10 cellular contexts compared by ENCODE assay signal in the genomic region with DNA sequence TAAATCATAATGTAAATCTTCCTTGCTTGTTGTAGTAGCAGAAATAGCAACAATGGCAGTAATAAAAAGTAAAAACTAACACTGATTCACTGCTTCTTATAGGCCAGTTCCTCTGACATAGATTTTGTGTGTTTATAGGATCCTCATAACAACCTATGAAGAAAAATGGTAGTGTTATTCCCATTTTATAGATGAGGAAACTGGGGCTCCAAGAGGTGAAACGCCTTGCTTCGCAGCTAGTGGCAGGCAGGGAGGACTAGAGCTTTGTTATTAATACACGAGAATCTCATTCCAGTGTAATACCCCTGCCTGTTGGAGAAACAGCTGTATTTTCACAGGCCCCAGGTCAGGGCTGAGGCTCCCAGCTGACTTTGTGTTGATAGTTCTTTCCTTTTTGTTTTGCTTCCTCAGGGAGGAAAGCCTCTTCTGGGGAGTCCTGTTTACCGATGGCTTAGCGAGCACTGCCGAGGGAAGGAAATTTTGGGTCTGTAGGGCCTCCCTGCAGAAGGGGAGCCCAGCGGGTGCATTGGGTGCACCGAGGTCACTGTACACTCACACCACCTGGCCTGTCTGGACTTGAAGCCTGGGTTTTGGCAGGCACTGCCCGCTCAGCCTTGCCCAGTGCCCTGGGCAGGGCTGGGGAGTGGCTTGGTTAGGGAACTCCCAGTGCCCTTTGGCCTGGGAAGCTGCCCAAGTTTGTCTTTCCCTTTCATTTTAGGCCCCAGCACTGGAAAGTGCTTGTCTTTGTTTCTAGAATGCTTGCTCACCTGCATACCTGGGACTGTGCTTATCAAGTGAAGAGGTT. TPM values are rescaled to one million over a fixed set of nuclear protein-coding genes. Genes with fewer than 3 reads are reported as not detected.
A peak's percentile ranks its signal among the peaks of the same experiment; 100 is the strongest.
DNase-seq lines count a peak whose midpoint lies in the region; ATAC-seq, FAIRE-seq and TF ChIP-seq lines count a peak whose summit lies in the region.
"Had no signal": no experiment of that assay in that cellular context is flagged by ENCODE, and none has a peak within 500 bp of the region (broad histone marks: within the 10 kb centered on the region; RNA-seq: fewer than 3 reads in every experiment).

No MANE protein-coding gene starts in this region.

- intact Hi-C loops in PC-9 (cut with micrococcal nuclease; ENCODE audit: unreplicated experiment), result loop anchor here (1.0 kb wide), 1 partner anchor 28 kb away; no protein-coding TSS in a partner anchor

- WGBS in A549 (ENCODE audit: missing lambda C conversion rate), result 35% methylated on average over 8 of the region's 9 CpGs
- no CpG with 5 or more reads among the region's 9 CpGs for WGBS in neuronal stem cell (ENCODE audit: extremely low coverage in 2 of 2, insufficient read length in 2 of 2, insufficient replicate concordance in 1 of 2), 2 donors

- H3K27me3 Mint-ChIP-seq in activated T-cell treated with anti-CD3 and anti-CD28 coated beads, Interleukin-2, amount 50 U/mL, for 24 hours, result no peaks in the 10 kb centered on the region

- H3K4me1 ChIP-seq in A549 (peaks cover 39% of the 10 kb centered on the region), PC-9 (replicated peaks; ENCODE audit: insufficient read depth) (peaks cover 60% of the 10 kb centered on the region), foreskin keratinocyte (peaks cover 23% of the 10 kb centered on the region), neuronal stem cell (ENCODE audit: control insufficient read depth in 2 of 2, insufficient read depth in 1 of 2, low read depth in 1 of 2, low read length in 2 of 2) (peaks cover 9 to 11% of the 10 kb centered on the region in 2 donors)

- ATAC-seq in A549, result peak; percentile 64 to 81; a peak in 5 of 6 replicates
- ATAC-seq in foreskin keratinocyte, result peak; percentile 68
- ATAC-seq in HG03520 (IDR thresholded peaks at IDR 0.05; ENCODE audit: unreplicated experiment), result no peak
- ATAC-seq in GM21723 (IDR thresholded peaks at IDR 0.05; ENCODE audit: unreplicated experiment), result no peak

- peak overlapping the region; percentile 73 for H3K18ac ChIP-seq in neuronal stem cell (ENCODE audit: low read length)

- no peak overlapping the region for H3K23ac ChIP-seq in neuronal stem cell (ENCODE audit: low read depth, low read length, poor library complexity)

- H3K9me3 ChIP-seq in A549 (no peaks in the 10 kb centered on the region), PC-9 (ENCODE audit: insufficient read depth, low read depth) (no peaks in the 10 kb centered on the region), neuronal stem cell (replicated peaks in 1 of 2; ENCODE audit: control insufficient read depth in 2 of 2, insufficient read depth in 1 of 2, low read depth in 1 of 2, low read length in 2 of 2) (no peaks in the 10 kb centered on the region)

- H4K91ac ChIP-seq in neuronal stem cell (ENCODE audit: low read depth, low read length, poor library complexity), result no peak overlapping the region

- H3K4me1 Mint-ChIP-seq in activated T-cell treated with anti-CD3 and anti-CD28 coated beads, Interleukin-2, amount 50 U/mL, for 24 hours (ENCODE audit: low read depth), result no peaks in the 10 kb centered on the region

- H3K4me2 ChIP-seq in A549 (peak overlapping the region; percentile 72), PC-9 (peak overlapping the region; percentile 72), neuronal stem cell (ENCODE audit: insufficient read depth, low read length, poor library complexity, severe bottlenecking) (no peak overlapping the region)

- H3K36me3 ChIP-seq in PC-9 (ENCODE audit: low read depth) (no peaks in the 10 kb centered on the region; the same call in none of the 2 replicates), neuronal stem cell (replicated peaks in 1 of 2; ENCODE audit: control insufficient read depth in 2 of 2, insufficient read depth in 2 of 2, low read length in 2 of 2) (peaks cover 2 to 5% of the 10 kb centered on the region in 2 donors)

- peaks cover 59% of the 10 kb centered on the region for H3F3A ChIP-seq in PC-9 (ENCODE audit: insufficient read depth, low read depth)

- POLR2A ChIA-PET in A549 (lab: Yijun Ruan, JAX) (interaction anchor here (0.6 to 1.0 kb wide), 2 partner anchors 26 to 490 kb away, joined by 3 to 4 read pairs; no protein-coding TSS in a partner anchor), PC-9 (lab: Charles Lee; ENCODE audit: unreplicated experiment) (interaction anchor here (0.6 to 0.7 kb wide), 2 partner anchors 58 to 435 kb away, joined by 3 to 10 read pairs; no protein-coding TSS in a partner anchor)

- H3K9me2 ChIP-seq in PC-9 (ENCODE audit: insufficient read depth), result no peaks in the 10 kb centered on the region

- H2BK120ac ChIP-seq in neuronal stem cell (ENCODE audit: low read depth, low read length), result no peak overlapping the region

- 0 out of 2 replicates have a peak, but pooled peaks cover 9% of the 10 kb centered on the region for H4K20me1 ChIP-seq in PC-9 (ENCODE audit: insufficient read depth)

- peaks cover 7% of the 10 kb centered on the region for H3K79me1 ChIP-seq in neuronal stem cell (ENCODE audit: low read depth, low read length)

- H2AK5ac ChIP-seq in neuronal stem cell (ENCODE audit: low read depth, low read length), result peak overlapping the region; percentile 47

- no TSS peak for BruUV-seq in PC-9 (replicated peaks; lab: Mats Ljungman, UMichigan)

- H3K9me3 Mint-ChIP-seq in activated T-cell treated with anti-CD3 and anti-CD28 coated beads, Interleukin-2, amount 50 U/mL, for 24 hours, result no peaks in the 10 kb centered on the region
- H3K9me3 Mint-ChIP-seq: activated naive CD8-positive, alpha-beta T cell treated with anti-CD3 and anti-CD28 coated beads, Interleukin-2, amount 10 ng/mL, durations not matched to agents 7 days and 5 days had no signal

- no peak overlapping the region for H3K4me3 Mint-ChIP-seq in activated T-cell treated with anti-CD3 and anti-CD28 coated beads, Interleukin-2, amount 50 U/mL, for 24 hours
- H3K4me3 Mint-ChIP-seq: activated naive CD8-positive, alpha-beta T cell treated with anti-CD3 and anti-CD28 coated beads, Interleukin-2, amount 10 ng/mL, durations not matched to agents 7 days and 5 days had no signal

- H2BK12ac ChIP-seq in neuronal stem cell (ENCODE audit: low read length), result no peak overlapping the region

- no peak overlapping the region for H2BK5ac ChIP-seq in neuronal stem cell (ENCODE audit: low read length)

- H3K4ac ChIP-seq in neuronal stem cell (ENCODE audit: low read length), result no peak overlapping the region

- H2BK15ac ChIP-seq in neuronal stem cell (ENCODE audit: low read length), result no peak overlapping the region

- no peak overlapping the region for H3K14ac ChIP-seq in neuronal stem cell (ENCODE audit: low read length)

- peaks cover 75% of the 10 kb centered on the region for H3K79me2 ChIP-seq in PC-9 (ENCODE audit: low read depth)

- H2AFZ ChIP-seq in PC-9, result no peak overlapping the region
- no peak overlapping the region for H2AFZ ChIP-seq in neuronal stem cell (ENCODE audit: low read length)

- no peak for TF ChIP-seq EP300 in A549 (IDR thresholded peaks at IDR 0.05)

- H4K8ac ChIP-seq in neuronal stem cell (ENCODE audit: low read depth, low read length), result no peak overlapping the region

- TF ChIP-seq CTCF in A549 (IDR thresholded peaks at IDR 0.05) (no peak), PC-9 (conservative IDR thresholded peaks at IDR 0.05) (no peak), foreskin keratinocyte (conservative IDR thresholded peaks at IDR 0.05) (no peak)

- CTCF ChIA-PET in A549 (lab: Yijun Ruan, JAX), result interaction anchor here (0.8 to 1.3 kb wide), 4 partner anchors 8 to 83 kb away, joined by 3 read pairs; partner anchors contain the start of gene KIAA1671
- CTCF ChIA-PET in PC-9 (lab: Charles Lee), result no interaction called here

- H3K4me3 ChIP-seq in A549, result no peak overlapping the region
- peak overlapping the region; percentile 29; the same call in 1 of the 2 replicates for H3K4me3 ChIP-seq in PC-9
- peak overlapping the region in 1 of 2 donors; percentile 43 for H3K4me3 ChIP-seq in neuronal stem cell (ENCODE audit: low read length in 2 of 2)

- no peaks in the 10 kb centered on the region for H3K27me3 ChIP-seq in PC-9 (ENCODE audit: insufficient read depth, low read depth)
- no peaks in the 10 kb centered on the region for H3K27me3 ChIP-seq in foreskin keratinocyte
- no peaks in the 10 kb centered on the region for H3K27me3 ChIP-seq in neuronal stem cell (ENCODE audit: control insufficient read depth in 3 of 3, insufficient read depth in 3 of 3, low read depth in 1 of 3, low read length in 3 of 3)

- no peak for FAIRE-seq in A549 (lab: Jason Lieb, UNC)

- peak in 1 of 2 experiments; percentile 33 for DNase-seq in A549 (ENCODE audit: low read depth in 1 of 2, low spot score in 1 of 2)
- peak; percentile 89 for DNase-seq in PC-9
- peak in 1 of 2 donors; percentile 80 for DNase-seq in foreskin keratinocyte
- DNase-seq in neuronal stem cell (ENCODE audit: low spot score), result no peak
- no peak for DNase-seq in activated T-cell treated with anti-CD3 and anti-CD28 coated beads, Interleukin-2, amount 50 U/mL, for 24 hours
- no peak for DNase-seq in effector CD4-positive, alpha-beta T cell
- DNase-seq: activated naive CD8-positive, alpha-beta T cell treated with anti-CD3 and anti-CD28 coated beads, Interleukin-2, amount 10 ng/mL, durations not matched to agents 7 days and 5 days; foreskin melanocyte had no signal

- H3K27ac ChIP-seq in A549 (peak overlapping the region; percentile 62 to 82), PC-9 (peak overlapping the region; percentile 72), foreskin keratinocyte (peak overlapping the region; percentile 46), neuronal stem cell (replicated peaks; ENCODE audit: low read length) (no peak overlapping the region)

- no peak for TF ChIP-seq POLR2A in A549 (IDR thresholded peaks at IDR 0.05; ENCODE audit: low read length)

- H3K9ac ChIP-seq in neuronal stem cell (ENCODE audit: low read depth, low read length, poor library complexity), result no peak overlapping the region

- no peaks in the 10 kb centered on the region for H3K36me3 Mint-ChIP-seq in activated T-cell treated with anti-CD3 and anti-CD28 coated beads, Interleukin-2, amount 50 U/mL, for 24 hours (ENCODE audit: low read depth)
- H3K36me3 Mint-ChIP-seq: activated naive CD8-positive, alpha-beta T cell treated with anti-CD3 and anti-CD28 coated beads, Interleukin-2, amount 10 ng/mL, durations not matched to agents 7 days and 5 days had no signal

- no peak for TF ChIP-seq RAD21 in A549 (conservative IDR thresholded peaks at IDR 0.05 in 1 of 2, IDR thresholded peaks at IDR 0.05 in 1 of 2)

- H3K27ac Mint-ChIP-seq in activated T-cell treated with anti-CD3 and anti-CD28 coated beads, Interleukin-2, amount 50 U/mL, for 24 hours, result no peak overlapping the region
- H3K27ac Mint-ChIP-seq: activated naive CD8-positive, alpha-beta T cell treated with anti-CD3 and anti-CD28 coated beads, Interleukin-2, amount 10 ng/mL, durations not matched to agents 7 days and 5 days had no signal

RNA-seq across cellular contexts. Expression of gene KIAA1671, which starts 13.5 kb away (rescaled TPM):
- 7.9 and 8.8 TPM in 2 replicates for polyA plus RNA-seq in A549 (2011; rRNA removed)
- 2.3 and 2.7 TPM in 2 replicates for polyA plus RNA-seq in A549 (2012; cell fraction: cytosol; rRNA removed)
- polyA plus RNA-seq in A549 (2012; cell fraction: nucleus; rRNA removed), result 4.4 and 6.0 TPM in 2 replicates
- polyA plus RNA-seq in A549 (2017; fragmentation: RNase III; extraction: RNeasy Plus Mini Kit Qiagen cat#74134 plus additional on column Dnase treatment), result 5.0 to 5.6 TPM (median 5.3 TPM) in 3 replicates
- polyA minus RNA-seq in A549 (2011; rRNA and poly(A)+ RNA removed), result 14.6 and 15.6 TPM in 2 replicates
- total RNA-seq in PC-9 (2021), result 44.3 and 47.7 TPM in 2 replicates
- 22.6 and 26.2 TPM in 2 replicates for total RNA-seq in foreskin keratinocyte
- polyA plus RNA-seq in foreskin keratinocyte, result 4.7 and 6.6 TPM in 2 replicates
- polyA plus RNA-seq in neuronal stem cell (2013, experiment 1 of 2), result 8.3 TPM
- polyA plus RNA-seq in neuronal stem cell (2013, experiment 2 of 2), result 8.6 TPM

RNA-seq across cellular contexts. Expression of gene LHFPL7, which starts 19.5 kb away (rescaled TPM):
- polyA plus RNA-seq in A549 (2011; rRNA removed) (not detected in 2 replicates), A549 (2017; fragmentation: RNase III; extraction: RNeasy Plus Mini Kit Qiagen cat#74134 plus additional on column Dnase treatment) (not detected in 3 replicates), foreskin keratinocyte (not detected in 2 replicates)
- polyA plus RNA-seq in A549 (2012; cell fraction: cytosol; rRNA removed), result not detected in 2 replicates
- not detected in 2 replicates for polyA plus RNA-seq in A549 (2012; cell fraction: nucleus; rRNA removed)
- polyA minus RNA-seq in A549 (2011; rRNA and poly(A)+ RNA removed), result not detected in 2 replicates
- total RNA-seq in PC-9 (2021) (not detected in 2 replicates), foreskin keratinocyte (not detected in 2 replicates)
- polyA plus RNA-seq in neuronal stem cell (2013, experiment 1 of 2), result not detected
- not detected for polyA plus RNA-seq in neuronal stem cell (2013, experiment 2 of 2)
- total RNA-seq: activated naive CD8-positive, alpha-beta T cell treated with anti-CD3 and anti-CD28 coated beads, Interleukin-2, amount 10 ng/mL, durations not matched to agents 7 days and 5 days had no signal

Comparison
In these comparisons a context has a peak if more than half of its experiments do, and no peak if none do; other contexts are left out.
1. ATAC-seq: peak in A549 (2 of 2) and foreskin keratinocyte (single experiment); none in HG03520 (single experiment) and GM21723 (single experiment).
2. DNase-seq: peak in PC-9 (2 of 2); none in neuronal stem cell (single experiment), activated T-cell treated with anti-CD3 and anti-CD28 coated beads, Interleukin-2, amount 50 U/mL, for 24 hours (single experiment) and effector CD4-positive, alpha-beta T cell (single experiment).